8 cellular contexts compared by ENCODE assay signal in the genomic region with DNA sequence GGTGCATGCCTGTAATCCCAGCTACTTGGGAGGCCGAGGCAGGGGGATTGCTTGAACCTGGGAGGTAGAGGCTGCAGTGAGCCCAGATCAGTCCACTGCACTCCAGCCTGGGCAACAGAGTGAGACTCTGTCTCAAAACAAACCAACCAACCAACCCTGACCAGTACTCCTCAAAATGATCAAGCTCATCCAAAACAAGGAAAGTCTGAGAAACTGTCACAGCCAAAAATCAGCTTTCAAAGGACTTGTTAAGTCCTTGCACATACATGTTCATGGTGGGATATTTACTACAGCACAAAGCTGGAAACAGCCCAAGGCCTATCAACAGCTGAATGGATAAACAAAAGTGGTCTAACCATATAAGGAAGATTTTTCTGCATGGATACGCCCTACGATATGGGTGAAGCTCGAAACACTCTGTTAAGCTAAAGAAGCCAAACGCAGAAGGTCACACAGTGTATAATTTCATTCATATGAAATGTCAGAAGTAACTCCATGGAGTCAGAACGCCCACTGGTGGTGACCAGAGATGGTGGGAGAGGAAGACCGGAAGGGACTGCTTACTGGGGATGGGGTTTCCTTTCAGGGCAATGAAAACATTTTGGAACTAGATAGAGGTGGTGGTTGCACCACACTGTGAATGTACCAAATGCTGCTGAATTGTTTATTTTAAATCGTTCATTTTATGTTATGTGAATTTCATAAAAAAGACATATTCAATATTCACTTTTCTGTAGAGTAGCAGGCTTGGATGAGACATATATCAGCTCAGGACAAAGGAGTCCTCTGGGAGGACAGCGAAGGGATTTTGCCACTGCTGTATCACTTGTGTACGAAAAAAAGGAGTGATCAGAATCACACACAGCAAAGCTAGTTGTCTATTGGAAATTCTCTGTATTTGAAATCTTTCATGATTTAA. TPM values are rescaled to one million over a fixed set of nuclear protein-coding genes. Genes with fewer than 3 reads are reported as not detected.
DNase-seq lines count a peak whose midpoint lies in the region; ATAC-seq and TF ChIP-seq lines count a peak whose summit lies in the region.

No MANE protein-coding gene starts in this region.

- H3K4me3 ChIP-seq in fibroblast of villous mesenchyme (ENCODE audit: low read depth, low read length) = no peak overlapping the region

- ATAC-seq in GM18502 (IDR thresholded peaks at IDR 0.05; ENCODE audit: poor library complexity, unreplicated experiment) (no peak), GM19467 (IDR thresholded peaks at IDR 0.05; ENCODE audit: unreplicated experiment) (no peak)

- peak; percentile 87 for TF ChIP-seq CTCF in fibroblast of villous mesenchyme (IDR thresholded peaks at IDR 0.05; ENCODE audit: insufficient read depth, low read depth, low read length)

- DNase-seq in COR-L47 (lab: John Stamatoyannopoulos, UW) = peak; percentile 71
- DNase-seq in HuH-7.5 (ENCODE audit: low spot score) = peak; percentile 35
- DNase-seq in SK-N-DZ (ENCODE audit: low spot score) = peak; percentile 83
- DNase-seq in fibroblast of villous mesenchyme (ENCODE audit: low read depth) = peak; percentile 75
- DNase-seq in renal cortical epithelial cell (ENCODE audit: low read depth) = peak; percentile 41
- no peak for DNase-seq in stimulated activated CD8-positive, alpha-beta memory T cell treated with anti-CD3 and anti-CD28 coated beads, Interleukin-4, amount 100 ng/mL, for 48 hours

RNA-seq across cellular contexts. Expression of a gene that starts 17.7 kb away (rescaled TPM):
- not detected in 2 replicates for polyA plus RNA-seq in SK-N-DZ (2014; cell fraction: cytosol; rRNA removed)
- not detected in 2 replicates for polyA plus RNA-seq in SK-N-DZ (2014; cell fraction: nucleus; rRNA removed)
- total RNA-seq in fibroblast of villous mesenchyme = not detected in 2 replicates
- not detected in 2 replicates for total RNA-seq in renal cortical epithelial cell

RNA-seq across cellular contexts. Expression of a gene that starts 24.9 kb away (rescaled TPM):
- 112 and 130 TPM in 2 replicates for polyA plus RNA-seq in SK-N-DZ (2014; cell fraction: cytosol; rRNA removed)
- 71.4 and 74.6 TPM in 2 replicates for polyA plus RNA-seq in SK-N-DZ (2014; cell fraction: nucleus; rRNA removed)
- total RNA-seq in fibroblast of villous mesenchyme (58.6 and 62.6 TPM in 2 replicates), renal cortical epithelial cell (60.6 and 78.1 TPM in 2 replicates)

RNA-seq across cellular contexts. Expression of a gene that starts 25.0 kb away (rescaled TPM):
- polyA plus RNA-seq in SK-N-DZ (2014; cell fraction: cytosol; rRNA removed) = 96.0 and 101 TPM in 2 replicates
- 203 and 222 TPM in 2 replicates for polyA plus RNA-seq in SK-N-DZ (2014; cell fraction: nucleus; rRNA removed)
- total RNA-seq in fibroblast of villous mesenchyme = 31.2 and 44.5 TPM in 2 replicates
- total RNA-seq in renal cortical epithelial cell = 53.3 and 95.2 TPM in 2 replicates

RNA-seq across cellular contexts. Expression of a gene that starts 40.2 kb away (rescaled TPM):
- 210 and 282 TPM in 2 replicates for polyA plus RNA-seq in SK-N-DZ (2014; cell fraction: cytosol; rRNA removed)
- polyA plus RNA-seq in SK-N-DZ (2014; cell fraction: nucleus; rRNA removed) = 164 and 221 TPM in 2 replicates
- 118 and 128 TPM in 2 replicates for total RNA-seq in fibroblast of villous mesenchyme
- 78.5 and 83.8 TPM in 2 replicates for total RNA-seq in renal cortical epithelial cell

RNA-seq across cellular contexts. Expression of a gene that starts 50.0 kb away (rescaled TPM):
- polyA plus RNA-seq in SK-N-DZ (2014; cell fraction: cytosol; rRNA removed) = 0.61 and 1.1 TPM in 2 replicates
- polyA plus RNA-seq in SK-N-DZ (2014; cell fraction: nucleus; rRNA removed) = 0.25 and 0.38 TPM in 2 replicates
- total RNA-seq in fibroblast of villous mesenchyme = 0.32 TPM in 1 of 2 replicates, not detected in the other
- total RNA-seq in renal cortical epithelial cell = 10.1 and 12.5 TPM in 2 replicates
